1 cellular context compared by ENCODE assay signal in genomic region chr11:73478737-73479347, GRCh38.
TF ChIP-seq lines count a peak whose summit lies in the region.

No MANE protein-coding gene starts in this region.

TF ChIP-seq in WTC11, 78 proteins besides CTCF, POLR2A, EP300 and RAD21 (continued from another document):
- TF ChIP-seq ARID4B (CRISPR knock-in tag; IDR thresholded peaks at IDR 0.05; ENCODE audit: borderline replicate concordance) (no peak), ZBTB43 (CRISPR knock-in tag; IDR thresholded peaks at IDR 0.05) (no peak), HMGA2 (CRISPR knock-in tag; IDR thresholded peaks at IDR 0.05) (no peak), GABPB1 (CRISPR knock-in tag; IDR thresholded peaks at IDR 0.05) (no peak), GRHL2 (CRISPR knock-in tag; IDR thresholded peaks at IDR 0.05; ENCODE audit: insufficient replicate concordance, severe bottlenecking) (no peak), ZNF263 (CRISPR knock-in tag; IDR thresholded peaks at IDR 0.05; ENCODE audit: low read depth) (no peak), CREB1 (CRISPR knock-in tag; IDR thresholded peaks at IDR 0.05) (no peak), ZNF281 (CRISPR knock-in tag; IDR thresholded peaks at IDR 0.05) (no peak), AR (CRISPR knock-in tag; IDR thresholded peaks at IDR 0.05) (no peak), FOXK1 (CRISPR knock-in tag; IDR thresholded peaks at IDR 0.05) (no peak), ZMAT4 (CRISPR knock-in tag; IDR thresholded peaks at IDR 0.05) (no peak), PRDM15 (CRISPR knock-in tag; IDR thresholded peaks at IDR 0.05) (no peak)
